15 cellular contexts compared by ENCODE assay signal in the genomic region with DNA sequence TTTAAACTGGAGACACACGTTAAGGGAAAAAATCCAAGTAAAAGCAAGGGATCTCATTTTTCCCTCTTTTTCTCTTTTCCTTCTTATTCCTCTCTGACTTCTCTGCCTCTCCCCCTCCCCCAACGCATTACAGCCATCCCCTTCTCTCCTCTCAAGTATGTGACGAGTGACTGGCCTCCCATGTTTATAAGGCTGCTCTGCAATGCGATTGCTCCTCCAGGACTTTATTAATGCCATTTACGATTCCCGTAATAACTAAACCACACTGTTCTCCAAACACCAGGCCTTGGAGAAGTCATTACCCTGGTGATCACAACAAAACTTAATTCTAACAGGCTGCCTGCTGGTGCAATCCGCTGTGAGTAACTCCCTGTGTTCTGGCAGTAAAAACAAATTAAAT.
DNase-seq lines count a peak whose midpoint lies in the region; TF ChIP-seq lines count a peak whose summit lies in the region.
"Had no signal": no experiment of that assay in that cellular context is flagged by ENCODE, and none has a peak within 500 bp of the region (broad histone marks: within the 10 kb centered on the region; RNA-seq: fewer than 3 reads in every experiment).

No MANE protein-coding gene starts in this region.

- H2BK15ac ChIP-seq in mesendoderm (replicated peaks; ENCODE audit: low read depth), result no peak overlapping the region

- H2AK5ac ChIP-seq in mesendoderm (ENCODE audit: low read length), result no peak overlapping the region

- H3K36me3 ChIP-seq in BJ (ENCODE audit: control insufficient read depth, insufficient read depth, low read length), result no peaks in the 10 kb centered on the region
- H3K36me3 ChIP-seq in HUES6 (ENCODE audit: control insufficient read depth, insufficient read depth, low read length), result no peaks in the 10 kb centered on the region
- H3K36me3 ChIP-seq in mesendoderm (ENCODE audit: control insufficient read depth, insufficient read depth, low read length), result no peaks in the 10 kb centered on the region

- no peak overlapping the region for H3K9ac ChIP-seq in HUES6 (ENCODE audit: low read length)
- H3K9ac ChIP-seq in mesendoderm (ENCODE audit: low read length), result no peak overlapping the region

- no peaks in the 10 kb centered on the region for H3K79me1 ChIP-seq in mesendoderm (ENCODE audit: low read length)

- H3K18ac ChIP-seq in mesendoderm (ENCODE audit: low read length), result no peak overlapping the region

- TF ChIP-seq CTCF in BJ (IDR thresholded peaks at IDR 0.05; ENCODE audit: insufficient read depth, low read depth, low read length), result no peak

- WGBS in mesendoderm (ENCODE audit: extremely low coverage, insufficient coverage, low lambda C conversion rate), result no CpG with 5 or more reads among the region's 7 CpGs

- H3K56ac ChIP-seq in mesendoderm (ENCODE audit: low read length), result peak overlapping the region; percentile 62

- H2BK5ac ChIP-seq in mesendoderm (ENCODE audit: low read length), result no peak overlapping the region

- no peak overlapping the region for H2BK120ac ChIP-seq in mesendoderm (ENCODE audit: low read depth, low read length)

- no peak overlapping the region for H4K8ac ChIP-seq in mesendoderm (ENCODE audit: low read depth, low read length)

- H3K27me3 ChIP-seq in BJ (ENCODE audit: control insufficient read depth, insufficient read depth, low read length), result no peaks in the 10 kb centered on the region
- H3K27me3 ChIP-seq in HUES6 (ENCODE audit: control insufficient read depth, insufficient read depth, low read length), result no peaks in the 10 kb centered on the region
- no peaks in the 10 kb centered on the region for H3K27me3 ChIP-seq in mesendoderm (ENCODE audit: insufficient read depth, low read length, poor library complexity)

- DNase-seq in BJ (ENCODE audit: low read depth) (peak; percentile 10), fibroblast of gingiva (ENCODE audit: low read depth) (peak; percentile 36), mesendoderm (peak; percentile 44), CD1c-positive myeloid dendritic cell (ENCODE audit: extremely low spot score) (no peak), NCI-H524 treated with DMSO at 0.1 percent for 48 hours (lab: John Stamatoyannopoulos, UW) (no peak), midbrain (lab: John Stamatoyannopoulos, UW) (no peak), NCI-H510A treated with DMSO at 0.1 percent for 48 hours (lab: John Stamatoyannopoulos, UW) (no peak)
- DNase-seq: 8988T; C1 segment of cervical spinal cord; CD4-positive, alpha-beta memory T cell; DMS79; EL; GOT3 had no signal

- H3K79me2 ChIP-seq in mesendoderm (ENCODE audit: control insufficient read depth, insufficient read depth, low read length), result no peaks in the 10 kb centered on the region

- no peaks in the 10 kb centered on the region for H3K9me3 ChIP-seq in HUES6 (ENCODE audit: control insufficient read depth, insufficient read depth, low read depth, low read length)

- H3K4me2 ChIP-seq in mesendoderm (ENCODE audit: low read length), result no peak overlapping the region

- no peak overlapping the region for H4K5ac ChIP-seq in mesendoderm (ENCODE audit: low read length)

- H3K4me3 ChIP-seq in BJ (ENCODE audit: low read depth, low read length) (no peak overlapping the region), HUES6 (ENCODE audit: low read depth, low read length) (0 out of 2 replicates have a peak overlapping the region, but pooled peaks have one; percentile 26), mesendoderm (ENCODE audit: low read length) (no peak overlapping the region)

- CTCF ChIA-PET in BJ (lab: Yijun Ruan, JAX), result interaction anchor here (0.5 kb wide), 1 partner anchor 53 kb away, joined by 3 read pairs; no protein-coding TSS in a partner anchor

- H3K4ac ChIP-seq in mesendoderm (ENCODE audit: low read depth, low read length), result no peak overlapping the region

- H3K27ac ChIP-seq in HUES6 (ENCODE audit: low read depth, low read length) (no peak overlapping the region; the same call in 1 of the 2 replicates), mesendoderm (ENCODE audit: low read depth, low read length) (no peak overlapping the region)
- H3K27ac ChIP-seq: HL-60 had no signal

- H3K4me1 ChIP-seq in HUES6 (ENCODE audit: control insufficient read depth, insufficient read depth, low read length) (peaks cover 10% of the 10 kb centered on the region), mesendoderm (ENCODE audit: control insufficient read depth, low read depth, low read length) (peaks cover 2% of the 10 kb centered on the region)

- POLR2A ChIA-PET in BJ (lab: Charles Lee), result no interaction called here

- H3K23ac ChIP-seq in mesendoderm (ENCODE audit: low read length), result no peak overlapping the region

Comparison
In these comparisons a context has a peak if more than half of its experiments do, and no peak if none do; other contexts are left out.
1. DNase-seq: peak in BJ (single experiment), fibroblast of gingiva (single experiment) and mesendoderm (single experiment); none in CD1c-positive myeloid dendritic cell (single experiment), NCI-H524 treated with DMSO at 0.1 percent for 48 hours (single experiment), midbrain (single experiment) and NCI-H510A treated with DMSO at 0.1 percent for 48 hours (single experiment).